12 cellular contexts compared by ENCODE assay signal in the genomic region with DNA sequence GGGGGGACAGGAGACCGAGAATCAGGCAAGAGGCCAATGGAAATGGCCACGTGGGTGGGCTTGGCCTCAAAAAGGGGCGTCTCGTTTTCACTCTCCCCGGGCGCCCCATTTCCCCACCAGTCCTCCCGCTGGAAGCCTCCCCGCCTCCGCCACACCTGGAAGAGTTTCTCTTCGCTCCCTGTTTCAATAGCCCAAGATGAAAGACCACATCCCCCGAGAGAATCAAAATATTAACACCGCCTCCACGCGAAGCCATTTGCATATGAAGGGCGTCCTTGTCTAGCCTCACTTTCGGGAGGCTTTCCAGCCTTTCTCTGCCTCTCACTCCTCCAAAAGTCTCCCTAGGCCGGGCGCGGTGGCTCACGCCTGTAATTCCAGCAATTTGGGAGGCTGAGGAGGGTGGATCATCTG. TPM values are rescaled to one million over a fixed set of nuclear protein-coding genes. Genes with fewer than 3 reads are reported as not detected.
DNase-seq lines count a peak whose midpoint lies in the region; ATAC-seq and TF ChIP-seq lines count a peak whose summit lies in the region.
"Had no signal": no experiment of that assay in that cellular context is flagged by ENCODE, and none has a peak within 500 bp of the region (broad histone marks: within the 10 kb centered on the region; RNA-seq: fewer than 3 reads in every experiment).

No MANE protein-coding gene starts in this region.

- no peaks in the 10 kb centered on the region for H3K79me2 ChIP-seq in smooth muscle cell (ENCODE audit: low read depth)

- H3K9me3 ChIP-seq in iPS-15b (ENCODE audit: control insufficient read depth, insufficient read depth, low read length) (no peaks in the 10 kb centered on the region), smooth muscle cell (replicated peaks; ENCODE audit: low read depth) (no peaks in the 10 kb centered on the region), right lobe of liver (no peaks in the 10 kb centered on the region)

- H3K27me3 Mint-ChIP-seq in activated CD4-positive, alpha-beta T cell treated with anti-CD3 and anti-CD28 coated beads, Interleukin-2, amount 10 ng/mL, durations not matched to agents 24 days and 14 days: peaks cover 48% of the 10 kb centered on the region
- peaks cover 10% of the 10 kb centered on the region for H3K27me3 Mint-ChIP-seq in WTC11 (ENCODE audit: low read depth)

- peak overlapping the region; percentile 67 for H3K4me3 Mint-ChIP-seq in activated CD4-positive, alpha-beta T cell treated with anti-CD3 and anti-CD28 coated beads, Interleukin-2, amount 10 ng/mL, durations not matched to agents 24 days and 14 days
- H3K4me3 Mint-ChIP-seq in WTC11: peak overlapping the region; percentile 64

- H4K20me1 ChIP-seq in smooth muscle cell (ENCODE audit: low read depth): no peaks in the 10 kb centered on the region

- no peak overlapping the region for H3K27ac Mint-ChIP-seq in activated CD4-positive, alpha-beta T cell treated with anti-CD3 and anti-CD28 coated beads, Interleukin-2, amount 10 ng/mL, durations not matched to agents 24 days and 14 days
- H3K27ac Mint-ChIP-seq in WTC11: peak overlapping the region; percentile 58

- WGBS in smooth muscle cell (ENCODE audit: low lambda C conversion rate): 17% methylated on average over 14 of the region's 20 CpGs
- WGBS in right lobe of liver (ENCODE audit: insufficient coverage, low coverage, low lambda C conversion rate, missing lambda C conversion rate): 20% methylated on average over 18 of the region's 20 CpGs

- H3K9me3 Mint-ChIP-seq in activated CD4-positive, alpha-beta T cell treated with anti-CD3 and anti-CD28 coated beads, Interleukin-2, amount 10 ng/mL, durations not matched to agents 24 days and 14 days: no peaks in the 10 kb centered on the region
- H3K9me3 Mint-ChIP-seq in WTC11: peaks cover 14% of the 10 kb centered on the region

- no peaks in the 10 kb centered on the region for H3K36me3 Mint-ChIP-seq in activated CD4-positive, alpha-beta T cell treated with anti-CD3 and anti-CD28 coated beads, Interleukin-2, amount 10 ng/mL, durations not matched to agents 24 days and 14 days (ENCODE audit: low read depth)
- H3K36me3 Mint-ChIP-seq in WTC11: peaks cover 4% of the 10 kb centered on the region

- peak; percentile 8 for ATAC-seq in WTC11
- ATAC-seq in GM21786 (IDR thresholded peaks at IDR 0.05; ENCODE audit: unreplicated experiment): no peak
- ATAC-seq in GM21717 (IDR thresholded peaks at IDR 0.05; ENCODE audit: unreplicated experiment): no peak
- no peak for ATAC-seq in right lobe of liver
- ATAC-seq: esophagus mucosa had no signal

- H3K4me1 ChIP-seq in iPS-15b (ENCODE audit: control insufficient read depth, insufficient read depth, low read length) (peaks cover 5% of the 10 kb centered on the region), smooth muscle cell (ENCODE audit: low read depth) (peaks cover 4% of the 10 kb centered on the region), right lobe of liver (peaks cover 0 to 15% (median 2%) of the 10 kb centered on the region in 4 donors)

- DNase-seq in activated CD4-positive, alpha-beta T cell treated with anti-CD3 and anti-CD28 coated beads, Interleukin-2, amount 10 ng/mL, durations not matched to agents 24 days and 14 days: no peak
- no peak for DNase-seq in activated CD4-positive, alpha-beta T cell treated with anti-CD3 and anti-CD28 coated beads for 1 hour
- peak; percentile 79 for DNase-seq in WTC11 (ENCODE audit: low spot score)
- DNase-seq in smooth muscle cell (lab: John Stamatoyannopoulos, UW; ENCODE audit: unreplicated experiment): no peak
- no peak for DNase-seq in right lobe of liver
- DNase-seq: activated CD8-positive, alpha-beta memory T cell treated with anti-CD3 and anti-CD28 coated beads for 24 hours; GOT3; NCI-H526 treated with DMSO at 0.1 percent for 48 hours had no signal

- H3K9ac ChIP-seq in iPS-15b (ENCODE audit: low read depth, low read length): no peak overlapping the region
- H3K9ac ChIP-seq in smooth muscle cell (ENCODE audit: low read depth): no peak overlapping the region

- H3K4me2 ChIP-seq in smooth muscle cell: peak overlapping the region; percentile 90

- no peaks in the 10 kb centered on the region for H3F3A ChIP-seq in smooth muscle cell (ENCODE audit: low read depth)

- no peak for TF ChIP-seq POLR2A in right lobe of liver (IDR thresholded peaks at IDR 0.05)

- H3K27me3 ChIP-seq in iPS-15b (ENCODE audit: control insufficient read depth, insufficient read depth, low read length) (no peaks in the 10 kb centered on the region), smooth muscle cell (ENCODE audit: low read depth) (no peaks in the 10 kb centered on the region), right lobe of liver (no peaks in the 10 kb centered on the region)

- H3K4me1 Mint-ChIP-seq in activated CD4-positive, alpha-beta T cell treated with anti-CD3 and anti-CD28 coated beads, Interleukin-2, amount 10 ng/mL, durations not matched to agents 24 days and 14 days: peaks cover 6% of the 10 kb centered on the region
- H3K4me1 Mint-ChIP-seq in WTC11: peaks cover 29% of the 10 kb centered on the region

- POLR2A ChIA-PET in WTC11 (lab: Charles Lee): interaction anchor here (0.6 kb wide), 1 partner anchor 57 kb away, joined by 4 read pairs; no protein-coding TSS in a partner anchor

- CTCF ChIA-PET in WTC11 (lab: Charles Lee): interaction anchor here (0.6 to 2.9 kb wide), 6 partner anchors 28 to 1399 kb away, joined by 3 to 19 read pairs (median 6); no protein-coding TSS in a partner anchor

- peak overlapping the region; percentile 70 for H3K4me3 ChIP-seq in iPS-15b (ENCODE audit: low read depth, low read length)
- peak overlapping the region; percentile 60 for H3K4me3 ChIP-seq in smooth muscle cell
- H3K4me3 ChIP-seq in right lobe of liver: no peak overlapping the region

- H3K27ac ChIP-seq in smooth muscle cell (ENCODE audit: low read depth): no peak overlapping the region
- H3K27ac ChIP-seq in right lobe of liver: no peak overlapping the region

- intact Hi-C loops in activated CD4-positive, alpha-beta T cell treated with anti-CD3 and anti-CD28 coated beads, Interleukin-2, amount 10 ng/mL, durations not matched to agents 24 days and 14 days (cut with micrococcal nuclease): loop anchor here (10.0 kb wide), 1 partner anchor 178 kb away; the partner anchor contains the start of genes EIF3G and P2RY11
- intact Hi-C loops in right lobe of liver (cut with DNase I): loop anchor here in 1 of 2 donors (10.0 kb wide), 1 partner anchor 88 kb away; no protein-coding TSS in a partner anchor

- H3K36me3 ChIP-seq in iPS-15b (ENCODE audit: control insufficient read depth, insufficient read depth, low read length) (no peaks in the 10 kb centered on the region), smooth muscle cell (ENCODE audit: low read depth) (no peaks in the 10 kb centered on the region), right lobe of liver (no peaks in the 10 kb centered on the region)

- TF ChIP-seq CTCF in WTC11 (IDR thresholded peaks at IDR 0.05) (no peak), smooth muscle cell (IDR thresholded peaks at IDR 0.05; ENCODE audit: borderline replicate concordance, insufficient read depth, poor library complexity, severe bottlenecking) (no peak), right lobe of liver (IDR thresholded peaks at IDR 0.05) (no peak)

- no peak overlapping the region for H2AFZ ChIP-seq in smooth muscle cell (ENCODE audit: low read depth)

TF ChIP-seq in WTC11, 78 proteins besides CTCF, POLR2A, EP300 and RAD21 (continues in another document):
- peak; percentile 61; the same call in 1 of the 2 replicates for TF ChIP-seq AR (CRISPR knock-in tag; IDR thresholded peaks at IDR 0.05)
- TF ChIP-seq, protein P1, sequence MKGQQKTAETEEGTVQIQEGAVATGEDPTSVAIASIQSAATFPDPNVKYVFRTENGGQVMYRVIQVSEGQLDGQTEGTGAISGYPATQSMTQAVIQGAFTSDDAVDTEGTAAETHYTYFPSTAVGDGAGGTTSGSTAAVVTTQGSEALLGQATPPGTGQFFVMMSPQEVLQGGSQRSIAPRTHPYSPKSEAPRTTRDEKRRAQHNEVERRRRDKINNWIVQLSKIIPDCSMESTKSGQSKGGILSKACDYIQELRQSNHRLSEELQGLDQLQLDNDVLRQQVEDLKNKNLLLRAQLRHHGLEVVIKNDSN (CRISPR knock-in tag; IDR thresholded peaks at IDR 0.05): peak; percentile 37; the same call in 1 of the 2 replicates
- no peak for TF ChIP-seq ATF1 (CRISPR knock-in tag; IDR thresholded peaks at IDR 0.05)
- TF ChIP-seq KAT7 (CRISPR knock-in tag; IDR thresholded peaks at IDR 0.05; ENCODE audit: borderline replicate concordance): no peak
- TF ChIP-seq GTF2I (CRISPR knock-in tag; conservative IDR thresholded peaks at IDR 0.05): peak; percentile 50; the same call in 1 of the 2 replicates
- TF ChIP-seq CREM (CRISPR knock-in tag; IDR thresholded peaks at IDR 0.05): no peak
- TF ChIP-seq, protein P2, sequence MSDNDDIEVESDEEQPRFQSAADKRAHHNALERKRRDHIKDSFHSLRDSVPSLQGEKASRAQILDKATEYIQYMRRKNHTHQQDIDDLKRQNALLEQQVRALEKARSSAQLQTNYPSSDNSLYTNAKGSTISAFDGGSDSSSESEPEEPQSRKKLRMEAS (CRISPR knock-in tag; IDR thresholded peaks at IDR 0.05): no peak

RNA-seq across cellular contexts. Expression of gene OLFM2, which starts 0.7 kb away (rescaled TPM):
- 0.82 and 0.88 TPM in 2 replicates for total RNA-seq in activated CD4-positive, alpha-beta T cell treated with anti-CD3 and anti-CD28 coated beads, Interleukin-2, amount 10 ng/mL, durations not matched to agents 24 days and 14 days
- total RNA-seq in WTC11 (2021): 66.0 to 93.3 TPM (median 91.8 TPM) in 3 replicates
- 63.1 and 72.2 TPM in 2 replicates for total RNA-seq in smooth muscle cell
- 111 and 119 TPM in 2 replicates for polyA plus RNA-seq in smooth muscle cell
- total RNA-seq in right lobe of liver: 10 to 100 TPM in 5 of 6 experiments, 1 to 10 TPM in 1; 3.8 to 72.5 (median 31.8) TPM

Comparison
In these comparisons a context has a peak if more than half of its experiments do, and no peak if none do; other contexts are left out.
1. H3K4me3 ChIP-seq: peak in iPS-15b (single experiment) and smooth muscle cell (single experiment); none in right lobe of liver (0 of 3).